In genomic region chr10:99681553-99681952, GRCh38 we compare ENCODE assay signal across 2 cellular contexts.
TF ChIP-seq lines count a peak whose summit lies in the region.

No MANE protein-coding gene starts in this region.

TF ChIP-seq in liver, 16 proteins besides CTCF, POLR2A, EP300 and RAD21:
- TF ChIP-seq NR2F2 (IDR thresholded peaks at IDR 0.05) (no peak), REST (IDR thresholded peaks at IDR 0.05) (no peak), ZBTB33 (IDR thresholded peaks at IDR 0.05) (peak; percentile 20), TAF1 (conservative IDR thresholded peaks at IDR 0.05) (no peak), JUND (IDR thresholded peaks at IDR 0.05) (peak in 1 of 2 donors; percentile 24), SP1 (IDR thresholded peaks at IDR 0.05) (no peak), HNF4G (IDR thresholded peaks at IDR 0.05) (no peak), ATF3 (IDR thresholded peaks at IDR 0.05) (no peak), YY1 (IDR thresholded peaks at IDR 0.05) (peak; percentile 70), MAX (IDR thresholded peaks at IDR 0.05) (peak; percentile 16), RXRA (IDR thresholded peaks at IDR 0.05) (peak in 1 of 2 donors; percentile 44), FOXA2 (IDR thresholded peaks at IDR 0.05) (peak; percentile 16), EGR1 (IDR thresholded peaks at IDR 0.05; ENCODE audit: low read depth in 2 of 2) (no peak), FOXA1 (IDR thresholded peaks at IDR 0.05) (no peak), GABPA (IDR thresholded peaks at IDR 0.05 in 1 of 2, conservative IDR thresholded peaks at IDR 0.05 in 1 of 2) (no peak), HNF4A (conservative IDR thresholded peaks at IDR 0.05) (peak in 1 of 2 donors; percentile 39)

TF ChIP-seq in HepG2, 621 proteins besides CTCF, POLR2A, EP300 and RAD21:
- no peak for TF ChIP-seq MNT (IDR thresholded peaks at IDR 0.05)
- TF ChIP-seq NFIC (IDR thresholded peaks at IDR 0.05; ENCODE audit: low read length), result no peak
- no peak for TF ChIP-seq SRY (CRISPR knock-in tag; IDR thresholded peaks at IDR 0.05)
- TF ChIP-seq ZBTB42 (CRISPR knock-in tag; IDR thresholded peaks at IDR 0.05), result no peak
- TF ChIP-seq ZNF337 (CRISPR knock-in tag; IDR thresholded peaks at IDR 0.05; ENCODE audit: borderline replicate concordance, low read depth), result no peak
- no peak for TF ChIP-seq MED8 (CRISPR knock-in tag; IDR thresholded peaks at IDR 0.05; ENCODE audit: insufficient replicate concordance)
- TF ChIP-seq HDAC1 (CRISPR knock-in tag; IDR thresholded peaks at IDR 0.05), result no peak
- TF ChIP-seq HNF4A (CRISPR knock-in tag; IDR thresholded peaks at IDR 0.05), result no peak
- no peak for TF ChIP-seq ATF1 (CRISPR knock-in tag; IDR thresholded peaks at IDR 0.05)
- TF ChIP-seq NFIB (CRISPR knock-in tag; IDR thresholded peaks at IDR 0.05; ENCODE audit: borderline replicate concordance), result no peak
- TF ChIP-seq DPF2 (CRISPR knock-in tag; IDR thresholded peaks at IDR 0.05; ENCODE audit: borderline replicate concordance, low read depth), result no peak
- TF ChIP-seq BCL6 (CRISPR knock-in tag; IDR thresholded peaks at IDR 0.05), result no peak
- TF ChIP-seq ZSCAN29 (CRISPR knock-in tag; conservative IDR thresholded peaks at IDR 0.05), result no peak
- no peak for TF ChIP-seq ZBTB40 (IDR thresholded peaks at IDR 0.05)
- no peak for TF ChIP-seq ZBTB40 (CRISPR knock-in tag; IDR thresholded peaks at IDR 0.05)
- no peak for TF ChIP-seq AHDC1 (CRISPR knock-in tag; IDR thresholded peaks at IDR 0.05; ENCODE audit: borderline replicate concordance)
- no peak for TF ChIP-seq ZNF431 (CRISPR knock-in tag; IDR thresholded peaks at IDR 0.05; ENCODE audit: borderline replicate concordance, low read depth)
- no peak for TF ChIP-seq ZNF577 (CRISPR knock-in tag; IDR thresholded peaks at IDR 0.05; ENCODE audit: borderline replicate concordance, low read depth)
- TF ChIP-seq BRD4 (CRISPR knock-in tag; IDR thresholded peaks at IDR 0.05), result no peak
